Comparison of ENCODE assay signal across 1 cellular context in genomic region chr9:134592018-134592818, GRCh38.
TF ChIP-seq lines count a peak whose summit lies in the region.

No MANE protein-coding gene starts in this region.

TF ChIP-seq in HepG2, 621 proteins besides CTCF, POLR2A, EP300 and RAD21 (continued from another document and continues in another):
- peak; percentile 64 for TF ChIP-seq ZNF770 (CRISPR knock-in tag; IDR thresholded peaks at IDR 0.05)
- TF ChIP-seq ZFX (CRISPR knock-in tag; IDR thresholded peaks at IDR 0.05; ENCODE audit: low read depth), result peak; percentile 68
- TF ChIP-seq SKIL (CRISPR knock-in tag; IDR thresholded peaks at IDR 0.05; ENCODE audit: borderline replicate concordance), result no peak
- TF ChIP-seq LRRFIP1 (CRISPR knock-in tag; conservative IDR thresholded peaks at IDR 0.05), result no peak
- TF ChIP-seq NFYB (CRISPR knock-in tag; IDR thresholded peaks at IDR 0.05), result no peak
- no peak for TF ChIP-seq ZNF609 (CRISPR knock-in tag; IDR thresholded peaks at IDR 0.05; ENCODE audit: borderline replicate concordance)
- TF ChIP-seq TEF (CRISPR knock-in tag; IDR thresholded peaks at IDR 0.05), result no peak
- TF ChIP-seq ZNF24 (IDR thresholded peaks at IDR 0.05), result no peak
- no peak for TF ChIP-seq ZNF747 (CRISPR knock-in tag; IDR thresholded peaks at IDR 0.05; ENCODE audit: borderline replicate concordance)
- TF ChIP-seq EHMT2 (IDR thresholded peaks at IDR 0.05; ENCODE audit: borderline replicate concordance, low read depth, low read length), result no peak
- no peak for TF ChIP-seq GPBP1L1 (CRISPR knock-in tag; IDR thresholded peaks at IDR 0.05)
- no peak for TF ChIP-seq ZNF883 (CRISPR knock-in tag; IDR thresholded peaks at IDR 0.05; ENCODE audit: not compliant biosample characterization)
- TF ChIP-seq FOSL1 (CRISPR knock-in tag; IDR thresholded peaks at IDR 0.05; ENCODE audit: borderline replicate concordance), result peak; percentile 71; the same call in 1 of the 2 replicates
- no peak for TF ChIP-seq ZNF503 (CRISPR knock-in tag; IDR thresholded peaks at IDR 0.05)
- TF ChIP-seq GLI4 (CRISPR knock-in tag; IDR thresholded peaks at IDR 0.05; ENCODE audit: borderline replicate concordance), result no peak
- TF ChIP-seq MLLT10 (CRISPR knock-in tag; IDR thresholded peaks at IDR 0.05), result no peak
- no peak for TF ChIP-seq ZNF841 (CRISPR knock-in tag; IDR thresholded peaks at IDR 0.05; ENCODE audit: borderline replicate concordance)
- TF ChIP-seq TRAFD1 (CRISPR knock-in tag; IDR thresholded peaks at IDR 0.05; ENCODE audit: borderline replicate concordance), result no peak
- no peak for TF ChIP-seq ZNF562 (CRISPR knock-in tag; IDR thresholded peaks at IDR 0.05; ENCODE audit: borderline replicate concordance)
- TF ChIP-seq PBX2 (CRISPR knock-in tag; IDR thresholded peaks at IDR 0.05), result no peak
- TF ChIP-seq ARNT (IDR thresholded peaks at IDR 0.05), result no peak
- peak; percentile 26; the same call in 1 of the 2 replicates for TF ChIP-seq SALL1 (CRISPR knock-in tag; IDR thresholded peaks at IDR 0.05)
- TF ChIP-seq SYNCRIP (IDR thresholded peaks at IDR 0.05; ENCODE audit: insufficient read depth, low read depth, low read length), result no peak
- no peak for TF ChIP-seq CC2D1A (CRISPR knock-in tag; IDR thresholded peaks at IDR 0.05)
- no peak for TF ChIP-seq ZNF124 (CRISPR knock-in tag; IDR thresholded peaks at IDR 0.05)
- no peak for TF ChIP-seq SRY (CRISPR knock-in tag; IDR thresholded peaks at IDR 0.05)
- TF ChIP-seq MYC (CRISPR knock-in tag; IDR thresholded peaks at IDR 0.05; ENCODE audit: borderline replicate concordance), result peak; percentile 32; the same call in 1 of the 2 replicates
- no peak for TF ChIP-seq ZNF639 (CRISPR knock-in tag; conservative IDR thresholded peaks at IDR 0.05)
- no peak for TF ChIP-seq THRA (CRISPR knock-in tag; IDR thresholded peaks at IDR 0.05; ENCODE audit: borderline replicate concordance)
- TF ChIP-seq ZNF746 (CRISPR knock-in tag; IDR thresholded peaks at IDR 0.05), result no peak
- no peak for TF ChIP-seq HOXA9 (CRISPR knock-in tag; IDR thresholded peaks at IDR 0.05; ENCODE audit: borderline replicate concordance)
- no peak for TF ChIP-seq NFATC3 (CRISPR knock-in tag; IDR thresholded peaks at IDR 0.05)
- no peak for TF ChIP-seq ZNF616 (CRISPR knock-in tag; IDR thresholded peaks at IDR 0.05; ENCODE audit: low read depth)
- TF ChIP-seq SMAD9 (CRISPR knock-in tag; IDR thresholded peaks at IDR 0.05), result no peak
- peak; percentile 85 for TF ChIP-seq ESRRA (CRISPR knock-in tag; IDR thresholded peaks at IDR 0.05; ENCODE audit: low read depth)
- no peak for TF ChIP-seq ERF (CRISPR knock-in tag; IDR thresholded peaks at IDR 0.05)
